ENCODE assay signal across 21 cellular contexts in genomic region chr17:36731806-36732205, GRCh38.
DNase-seq lines count a peak whose midpoint lies in the region.
"Had no signal": no experiment of that assay in that cellular context is flagged by ENCODE, and none has a peak within 500 bp of the region (broad histone marks: within the 10 kb centered on the region; RNA-seq: fewer than 3 reads in every experiment).

No MANE protein-coding gene starts in this region.

- peaks cover 41% of the 10 kb centered on the region for H3K4me1 ChIP-seq in HUES48 (ENCODE audit: control insufficient read depth, insufficient read depth, low read length)
- H3K4me1 ChIP-seq in iPS DF 6.9 (ENCODE audit: control insufficient read depth, insufficient read depth, low read length) = peaks cover 9% of the 10 kb centered on the region
- H3K4me1 ChIP-seq: right atrium auricular region, upper lobe of right lung had no signal

- DNase-seq in DMS79 treated with DMSO at 0.1 percent for 48 hours (lab: John Stamatoyannopoulos, UW) (peak; percentile 83), NCI-H345 (lab: John Stamatoyannopoulos, UW) (peak; percentile 54), iPS DF 6.9 (ENCODE audit: low read depth, low spot score) (peak; percentile 54), dermis blood vessel endothelial cell (no peak), COLO668 (lab: John Stamatoyannopoulos, UW; ENCODE audit: unreplicated experiment) (no peak), MG63 (no peak)
- DNase-seq: activated CD4-positive, CD25-positive, alpha-beta regulatory T cell treated with anti-CD3 and anti-CD28 coated beads, Interleukin-2, amount 50 U/mL, for 72 hours; activated CD8-positive, alpha-beta T cell treated with anti-CD3 and anti-CD28 coated beads, Interleukin-2, amount 10 ng/mL, durations not matched to agents 7 days and 5 days; activated naive CD4-positive, alpha-beta T cell treated with anti-CD3 and anti-CD28 coated beads, Interleukin-2, amount 10 ng/mL, durations not matched to agents 7 days and 5 days; activated T-cell treated with anti-CD3 and anti-CD28 coated beads, Interleukin-2, amount 50 U/mL, for 72 hours; AML-193; heart left ventricle; IMR-90; kidney; MM.1S; stimulated activated CD8-positive, alpha-beta memory T cell treated with anti-CD3 and anti-CD28 coated beads, Interleukin-4, amount 100 ng/mL, for 48 hours; upper lobe of right lung had no signal

- H3K9me3 ChIP-seq in HUES48 (ENCODE audit: control insufficient read depth, insufficient read depth, low read length) (no peaks in the 10 kb centered on the region), iPS DF 6.9 (ENCODE audit: control insufficient read depth, insufficient read depth, low read length) (no peaks in the 10 kb centered on the region), MG63 (no peaks in the 10 kb centered on the region)
- H3K9me3 ChIP-seq: heart left ventricle, right atrium auricular region, upper lobe of right lung had no signal

- no peaks in the 10 kb centered on the region for H3K36me3 ChIP-seq in HUES48 (ENCODE audit: control insufficient read depth, insufficient read depth, low read length)
- no peaks in the 10 kb centered on the region for H3K36me3 ChIP-seq in iPS DF 6.9 (ENCODE audit: control insufficient read depth, insufficient read depth, low read length)
- no peaks in the 10 kb centered on the region for H3K36me3 ChIP-seq in MG63
- H3K36me3 ChIP-seq: cardiac muscle cell, heart left ventricle, right atrium auricular region, upper lobe of right lung had no signal

- H3K9ac ChIP-seq in HUES48 (ENCODE audit: low read depth, low read length) = no peak overlapping the region

- H3K4me3 ChIP-seq in HUES48 (ENCODE audit: low read depth, low read length) (no peak overlapping the region), iPS DF 6.9 (ENCODE audit: low read length) (no peak overlapping the region), MG63 (no peak overlapping the region)
- H3K4me3 ChIP-seq: cardiac muscle cell, heart left ventricle, right atrium auricular region, SK-N-MC, upper lobe of right lung had no signal

- WGBS in iPS DF 6.9 (ENCODE audit: insufficient coverage, insufficient read length) = no CpG with 5 or more reads among the region's 10 CpGs

- H3K27ac ChIP-seq in HUES48 (ENCODE audit: low read depth, low read length) (peak overlapping the region; percentile 23), iPS DF 6.9 (ENCODE audit: low read length) (no peak overlapping the region)
- H3K27ac ChIP-seq: cardiac muscle cell, heart left ventricle, right atrium auricular region, SK-N-MC, upper lobe of right lung had no signal

- H3K27me3 ChIP-seq in HUES48 (ENCODE audit: control insufficient read depth, insufficient read depth, low read length) = peaks cover 21% of the 10 kb centered on the region
- H3K27me3 ChIP-seq in iPS DF 6.9 (ENCODE audit: control insufficient read depth, insufficient read depth, low read length) = no peaks in the 10 kb centered on the region
- H3K27me3 ChIP-seq in MG63 = peaks cover 26% of the 10 kb centered on the region
- H3K27me3 ChIP-seq: cardiac muscle cell had no signal

Comparison
In these comparisons a context has a peak if more than half of its experiments do, and no peak if none do; other contexts are left out.
1. DNase-seq: peak in DMS79 treated with DMSO at 0.1 percent for 48 hours (single experiment), NCI-H345 (single experiment) and iPS DF 6.9 (single experiment); none in dermis blood vessel endothelial cell (single experiment), COLO668 (single experiment) and MG63 (single experiment).